Comparison of ENCODE assay signal across 26 cellular contexts in the genomic region with DNA sequence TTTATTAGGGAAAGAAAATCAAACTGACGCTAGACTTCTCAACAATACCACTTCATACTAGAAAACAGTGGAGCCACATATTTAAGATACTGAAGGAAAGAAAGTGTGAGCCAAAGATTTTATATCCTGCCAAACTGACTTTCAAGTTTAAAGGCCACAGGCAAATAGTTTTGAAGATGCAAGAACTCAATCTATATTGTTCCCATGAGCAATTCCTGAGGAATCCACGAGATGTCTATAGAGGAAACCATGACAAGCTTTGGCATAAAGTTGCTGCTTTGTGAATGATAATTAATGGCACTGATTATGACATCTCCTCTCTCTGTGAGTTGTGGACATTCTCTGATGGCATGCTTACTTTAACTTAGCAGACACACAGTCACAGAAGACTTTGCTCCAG.
"Had no signal": no experiment of that assay in that cellular context is flagged by ENCODE, and none has a peak within 500 bp of the region (broad histone marks: within the 10 kb centered on the region; RNA-seq: fewer than 3 reads in every experiment).

No MANE protein-coding gene starts in this region.

- H3K27me3 Mint-ChIP-seq: memory B cell had no signal

- H3K36me3 ChIP-seq: ovary, spleen, upper lobe of left lung had no signal

- H3K4me3 Mint-ChIP-seq: immature natural killer cell; memory B cell; natural killer cell; stimulated activated memory B cell treated with anti-CD40 and anti-IgM and Interleukin-4, amounts not matched to agents 10 μg/mL and 1 μg/mL and 100 μg/mL, for 72 hours had no signal

- H3K4me1 Mint-ChIP-seq: immature natural killer cell; memory B cell; natural killer cell; stimulated activated memory B cell treated with anti-CD40 and anti-IgM and Interleukin-4, amounts not matched to agents 10 μg/mL and 1 μg/mL and 100 μg/mL, for 72 hours had no signal

- H3K36me3 Mint-ChIP-seq: memory B cell; natural killer cell; stimulated activated memory B cell treated with anti-CD40 and anti-IgM and Interleukin-4, amounts not matched to agents 10 μg/mL and 1 μg/mL and 100 μg/mL, for 72 hours had no signal

- H3K4me1 ChIP-seq: psoas muscle, spleen, testis, tibial artery, upper lobe of left lung had no signal

- H3K27me3 ChIP-seq: dorsolateral prefrontal cortex, ovary, testis, tibial artery, upper lobe of left lung had no signal

- DNase-seq: dorsolateral prefrontal cortex; effector CD4-positive, alpha-beta T cell; hypothalamus; immature natural killer cell; islet precursor cell; natural killer cell; occipital lobe; ovary; posterior cingulate gyrus; psoas muscle; right cardiac atrium; spleen; stimulated activated CD4-positive, alpha-beta T cell treated with anti-CD3 and anti-CD28 coated beads, Interleukin-4, amount 100 ng/mL, for 4 hours; stimulated activated naive CD8-positive, alpha-beta T cell treated with anti-CD3 and anti-CD28 coated beads, Interleukin-15, Interleukin-2, amounts not matched to agents 100 U/mL and 50 U/mL, for 24 hours; substantia nigra; testis; tibial artery; upper lobe of left lung had no signal

- H3K4me3 ChIP-seq: dorsolateral prefrontal cortex, lung, ovary, psoas muscle, skin epidermis, spleen, testis, tibial artery, upper lobe of left lung had no signal

- H3K27ac Mint-ChIP-seq: immature natural killer cell; memory B cell; natural killer cell; stimulated activated memory B cell treated with anti-CD40 and anti-IgM and Interleukin-4, amounts not matched to agents 10 μg/mL and 1 μg/mL and 100 μg/mL, for 72 hours had no signal

- H3K9me3 ChIP-seq: ovary, testis, tibial artery, upper lobe of left lung had no signal

- FAIRE-seq: colon, frontal cortex, urothelium cell line had no signal

- H3K27ac ChIP-seq: dorsolateral prefrontal cortex, epithelial cell of prostate, ovary, psoas muscle, skin epidermis, spleen, testis, tibial artery, upper lobe of left lung had no signal
